1 cellular context compared by ENCODE assay signal in genomic region chr15:52069559-52069958, GRCh38.
A peak's percentile ranks its signal among the peaks of the same experiment; 100 is the strongest.
TF ChIP-seq lines count a peak whose summit lies in the region.

No MANE protein-coding gene starts in this region.

TF ChIP-seq in HepG2, 621 proteins besides CTCF, POLR2A, EP300 and RAD21 (continued from another document):
- TF ChIP-seq REST (IDR thresholded peaks at IDR 0.05; ENCODE audit: borderline replicate concordance in 1 of 2, low read depth in 1 of 2, low read length in 2 of 2) (no peak), NR2F1 (CRISPR knock-in tag; IDR thresholded peaks at IDR 0.05) (no peak), TBX3 (IDR thresholded peaks at IDR 0.05; ENCODE audit: borderline replicate concordance) (no peak), KDM4B (CRISPR knock-in tag; IDR thresholded peaks at IDR 0.05) (no peak), ZXDC (CRISPR knock-in tag; IDR thresholded peaks at IDR 0.05) (no peak), FOXA1 (IDR thresholded peaks at IDR 0.05) (no peak), FOXA1 (CRISPR knock-in tag; IDR thresholded peaks at IDR 0.05) (0 out of 2 replicates have a peak, but pooled peaks have one; percentile 21), KDM5A (IDR thresholded peaks at IDR 0.05; ENCODE audit: borderline replicate concordance, low read length) (no peak), HNF4A (CRISPR knock-in tag; IDR thresholded peaks at IDR 0.05) (peak; percentile 83), DZIP1 (CRISPR knock-in tag; IDR thresholded peaks at IDR 0.05) (no peak), ZNF335 (CRISPR knock-in tag; IDR thresholded peaks at IDR 0.05) (no peak), ZNF263 (CRISPR knock-in tag; IDR thresholded peaks at IDR 0.05) (no peak), ZNF574 (CRISPR knock-in tag; IDR thresholded peaks at IDR 0.05) (no peak), UBTF (CRISPR knock-in tag; IDR thresholded peaks at IDR 0.05) (no peak)
TF ChIP-seq in HepG2: peak in this region for 27.
